ENCODE assay signal across 8 cellular contexts in genomic region chr5:140043508-140043872, GRCh38. TPM values are rescaled to one million over a fixed set of nuclear protein-coding genes. Genes with fewer than 3 reads are reported as not detected.
A peak's percentile ranks its signal among the peaks of the same experiment; 100 is the strongest.
DNase-seq lines count a peak whose midpoint lies in the region; ATAC-seq and TF ChIP-seq lines count a peak whose summit lies in the region.

No MANE protein-coding gene starts in this region.

- H3K9me3 Mint-ChIP-seq in IgD-negative memory B cell, result no peaks in the 10 kb centered on the region
- no peaks in the 10 kb centered on the region for H3K9me3 Mint-ChIP-seq in activated naive CD8-positive, alpha-beta T cell treated with anti-CD3 and anti-CD28 coated beads for 36 hours

- ATAC-seq in GM19043 (IDR thresholded peaks at IDR 0.05; ENCODE audit: low read depth, unreplicated experiment), result peak; percentile 9

- DNase-seq in BE2C (peak; percentile 67), hippocampal formation (lab: John Stamatoyannopoulos, UW) (peak; percentile 38 to 64), kidney glomerular epithelial cell (lab: John Stamatoyannopoulos, UW) (no peak), ureter (ENCODE audit: low spot score) (no peak)
- peak; percentile 8 for DNase-seq in activated naive CD8-positive, alpha-beta T cell treated with anti-CD3 and anti-CD28 coated beads for 36 hours

- H3K4me3 ChIP-seq in BE2C (ENCODE audit: low read depth, low read length) (peak overlapping the region; percentile 90), skeletal muscle tissue (ENCODE audit: low read length in 3 of 3) (peak overlapping the region; percentile 79 to 82 (median 82))

- peak overlapping the region; percentile 86 for H3K27ac ChIP-seq in skeletal muscle tissue (ENCODE audit: low read depth, low read length)

- peak overlapping the region; percentile 68 to 88 (median 69) for H3K9ac ChIP-seq in skeletal muscle tissue (ENCODE audit: low read depth in 1 of 3, low read length in 3 of 3)

- no peak overlapping the region for H3K27ac Mint-ChIP-seq in IgD-negative memory B cell
- no peak overlapping the region for H3K27ac Mint-ChIP-seq in activated naive CD8-positive, alpha-beta T cell treated with anti-CD3 and anti-CD28 coated beads for 36 hours

- H3K36me3 ChIP-seq in BE2C (no peaks in the 10 kb centered on the region), skeletal muscle tissue (ENCODE audit: control insufficient read depth in 3 of 3, insufficient read depth in 3 of 3, low read length in 3 of 3) (no peaks in the 10 kb centered on the region)

- H3K27me3 ChIP-seq in BE2C, result no peaks in the 10 kb centered on the region
- H3K27me3 ChIP-seq in skeletal muscle tissue (ENCODE audit: control insufficient read depth in 3 of 3, insufficient read depth in 3 of 3, low read length in 3 of 3), result no peaks in the 10 kb centered on the region

- H3K27me3 Mint-ChIP-seq in IgD-negative memory B cell, result peaks cover 50% of the 10 kb centered on the region
- peaks cover 80% of the 10 kb centered on the region for H3K27me3 Mint-ChIP-seq in activated naive CD8-positive, alpha-beta T cell treated with anti-CD3 and anti-CD28 coated beads for 36 hours

- no peaks in the 10 kb centered on the region for H3K9me3 ChIP-seq in BE2C
- no peaks in the 10 kb centered on the region for H3K9me3 ChIP-seq in skeletal muscle tissue (ENCODE audit: control insufficient read depth in 3 of 3, low read length in 3 of 3)

- peak overlapping the region; percentile 52 to 91 (median 86) for H3K4me3 Mint-ChIP-seq in IgD-negative memory B cell
- H3K4me3 Mint-ChIP-seq in activated naive CD8-positive, alpha-beta T cell treated with anti-CD3 and anti-CD28 coated beads for 36 hours, result peak overlapping the region; percentile 75

- peaks cover 12 to 34% (median 28%) of the 10 kb centered on the region in 3 donors for H3K4me1 Mint-ChIP-seq in IgD-negative memory B cell
- peaks cover 20% of the 10 kb centered on the region for H3K4me1 Mint-ChIP-seq in activated naive CD8-positive, alpha-beta T cell treated with anti-CD3 and anti-CD28 coated beads for 36 hours

- TF ChIP-seq CTCF in BE2C (IDR thresholded peaks at IDR 0.05; ENCODE audit: low read depth, low read length), result 0 out of 2 replicates have a peak, but pooled peaks have one; percentile 2

- peaks cover 5% of the 10 kb centered on the region; the same call in 1 of the 2 replicates for H3K4me1 ChIP-seq in BE2C
- H3K4me1 ChIP-seq in skeletal muscle tissue (ENCODE audit: control insufficient read depth in 3 of 3, insufficient read depth in 3 of 3, low read length in 3 of 3), result peaks cover 20 to 30% (median 30%) of the 10 kb centered on the region in 3 donors

- H3K36me3 Mint-ChIP-seq in IgD-negative memory B cell, result no peaks in the 10 kb centered on the region
- no peaks in the 10 kb centered on the region for H3K36me3 Mint-ChIP-seq in activated naive CD8-positive, alpha-beta T cell treated with anti-CD3 and anti-CD28 coated beads for 36 hours

RNA-seq across cellular contexts. Expression of gene NRG2, which starts 0.4 kb away (rescaled TPM):
- 36.0 TPM for polyA plus RNA-seq in BE2C (2012; ENCODE audit: insufficient read depth, insufficient read length, low read depth)
- not detected for polyA plus RNA-seq in IgD-negative memory B cell
- total RNA-seq in activated naive CD8-positive, alpha-beta T cell treated with anti-CD3 and anti-CD28 coated beads for 36 hours, result under 1 TPM; 0.10 to 0.14 TPM
- total RNA-seq in skeletal muscle tissue, result 0.52 TPM
- 13.9 TPM for total RNA-seq in ureter

Comparison
In these comparisons a context has a peak if more than half of its experiments do, and no peak if none do; other contexts are left out.
1. DNase-seq: peak in BE2C (single experiment), activated naive CD8-positive, alpha-beta T cell treated with anti-CD3 and anti-CD28 coated beads for 36 hours (single experiment) and hippocampal formation (2 of 2); none in kidney glomerular epithelial cell (single experiment) and ureter (single experiment).